ENCODE assay signal across 26 cellular contexts in genomic region chr11:28339488-28339887, GRCh38.
A peak's percentile ranks its signal among the peaks of the same experiment; 100 is the strongest.
DNase-seq lines count a peak whose midpoint lies in the region; ATAC-seq, FAIRE-seq and TF ChIP-seq lines count a peak whose summit lies in the region.
"Had no signal": no experiment of that assay in that cellular context is flagged by ENCODE, and none has a peak within 500 bp of the region (broad histone marks: within the 10 kb centered on the region; RNA-seq: fewer than 3 reads in every experiment).

No MANE protein-coding gene starts in this region.

- no peak for ATAC-seq in A549
- ATAC-seq in K562 = no peak
- ATAC-seq: GM12878 had no signal

- in situ Hi-C loops in KBM-7 (cut with MboI; ENCODE audit: low pct_unique_long_range_greater_than_20kb, low sequenced_read_pairs) = no loop called here
- in situ Hi-C loops in K562 (cut with MboI) = no loop called here

- no peaks in the 10 kb centered on the region for H3K9me1 ChIP-seq in K562 (ENCODE audit: control insufficient read depth, insufficient read depth, low read length)

- H3K27ac ChIP-seq in A549 = no peak overlapping the region
- no peak overlapping the region for H3K27ac ChIP-seq in K562 (ENCODE audit: extremely low read depth, low read depth, low read length)
- H3K27ac ChIP-seq: 22Rv1, BLaER1 had no signal

- H3K4me1 ChIP-seq in A549 (peaks cover 22% of the 10 kb centered on the region), adipocyte (ENCODE audit: control insufficient read depth, insufficient read depth, low read length) (peaks cover 10% of the 10 kb centered on the region), K562 (replicated peaks in 1 of 2; ENCODE audit: control insufficient read depth in 2 of 2, insufficient read depth in 2 of 2, low read length in 2 of 2) (peaks cover 0 to 10% of the 10 kb centered on the region in 2 experiments; a peak in 2 of 5 replicates)
- H3K4me1 ChIP-seq: BE2C, BLaER1 had no signal

- no peak overlapping the region for H2AFZ ChIP-seq in K562 (ENCODE audit: low read depth, low read length)

- H3K4me2 ChIP-seq in A549 (no peak overlapping the region), K562 (ENCODE audit: insufficient read depth, low read length) (no peak overlapping the region)
- H3K4me2 ChIP-seq: BLaER1 had no signal

- H3K9ac ChIP-seq in adipocyte (ENCODE audit: low read length) (no peak overlapping the region), K562 (ENCODE audit: insufficient read depth in 1 of 2, low read depth in 2 of 2, low read length in 2 of 2) (no peak overlapping the region)
- H3K9ac ChIP-seq: BLaER1 had no signal

- POLR2A ChIA-PET in A549 (lab: Yijun Ruan, JAX) (no interaction called here), K562 (lab: Yijun Ruan, JAX) (no interaction called here)

- CTCF ChIA-PET in A549 (lab: Yijun Ruan, JAX) = no interaction called here
- CTCF ChIA-PET in K562 (lab: Yijun Ruan, JAX; ENCODE audit: low intra/inter-chr PET ratio) = no interaction called here

- no peak for FAIRE-seq in A549 (lab: Jason Lieb, UNC)
- no peak for FAIRE-seq in K562 (lab: Jason Lieb, UNC)
- no peak for FAIRE-seq in H54 (lab: Jason Lieb, UNC)
- FAIRE-seq: GM12878, GM12892, GM19239 had no signal

- H4K20me1 ChIP-seq in K562 (replicated peaks; ENCODE audit: control insufficient read depth, insufficient read depth, low read length) = no peaks in the 10 kb centered on the region
- H4K20me1 ChIP-seq: BLaER1 had no signal

- no peaks in the 10 kb centered on the region for H3K79me2 ChIP-seq in K562 (ENCODE audit: control insufficient read depth, insufficient read depth, low read length)

- H3K36me3 ChIP-seq in adipocyte (ENCODE audit: control insufficient read depth, insufficient read depth, low read length, severe bottlenecking) (no peaks in the 10 kb centered on the region), K562 (ENCODE audit: control insufficient read depth, insufficient read depth, low read length) (no peaks in the 10 kb centered on the region)
- H3K36me3 ChIP-seq: BE2C, BLaER1 had no signal

- TF ChIP-seq RAD21 in A549 (conservative IDR thresholded peaks at IDR 0.05 in 1 of 2, IDR thresholded peaks at IDR 0.05 in 1 of 2) (no peak), K562 (CRISPR knock-in tag; conservative IDR thresholded peaks at IDR 0.05 in 1 of 2, IDR thresholded peaks at IDR 0.05 in 1 of 2) (no peak)

- BruUV-seq in K562 (replicated peaks; lab: Mats Ljungman, UMichigan) = no TSS peak

- H3K9me3 ChIP-seq in A549 (peaks cover 36% of the 10 kb centered on the region), adipocyte (ENCODE audit: control insufficient read depth, low read length) (peaks cover 18% of the 10 kb centered on the region), K562 (replicated peaks; ENCODE audit: control insufficient read depth, insufficient read depth, low read depth, low read length) (no peaks in the 10 kb centered on the region; the same call in 1 of the 2 replicates)
- H3K9me3 ChIP-seq: BE2C had no signal

- no peaks in the 10 kb centered on the region for H3K27me3 ChIP-seq in adipocyte (replicated peaks; ENCODE audit: control insufficient read depth, insufficient read depth, low read length)
- H3K27me3 ChIP-seq in K562 (ENCODE audit: control insufficient read depth in 2 of 2, insufficient read depth in 2 of 2, low read length in 2 of 2) = no peaks in the 10 kb centered on the region
- H3K27me3 ChIP-seq: BE2C, BLaER1 had no signal

- intact Hi-C loops in K562 (cut with micrococcal nuclease) = no loop called here

- no peak for TF ChIP-seq POLR2A in A549 (IDR thresholded peaks at IDR 0.05; ENCODE audit: low read length)
- no peak for TF ChIP-seq POLR2A in K562 (conservative IDR thresholded peaks at IDR 0.05)
- no peak for TF ChIP-seq POLR2A in H54 (IDR thresholded peaks at IDR 0.05; ENCODE audit: low read depth, low read length)

- WGBS in A549 (ENCODE audit: missing lambda C conversion rate) = 89% methylated on average over 1 of the region's 1 CpG
- WGBS in K562 (ENCODE audit: insufficient coverage, low coverage, missing lambda C conversion rate) = 25% methylated on average over 1 of the region's 1 CpG

- TF ChIP-seq EP300 in A549 (IDR thresholded peaks at IDR 0.05) = no peak
- TF ChIP-seq EP300 in K562 (IDR thresholded peaks at IDR 0.05; ENCODE audit: low read length) = no peak

- TF ChIP-seq CTCF in A549 (IDR thresholded peaks at IDR 0.05) = no peak
- TF ChIP-seq CTCF in K562 (IDR thresholded peaks at IDR 0.05 in 2 of 3, conservative IDR thresholded peaks at IDR 0.05 in 1 of 3; ENCODE audit: insufficient read depth in 2 of 3, low read depth in 1 of 3, low read length in 3 of 3) = no peak

- DNase-seq in A549 (ENCODE audit: low read depth in 1 of 2, low spot score in 1 of 2) = peak in 1 of 2 experiments; percentile 21
- peak; percentile 3 for DNase-seq in KBM-7
- no peak for DNase-seq in adipocyte (ENCODE audit: low read depth)
- no peak for DNase-seq in K562 (ENCODE audit: extremely low read depth in 1 of 4, low spot score in 3 of 4)
- DNase-seq in GM19240 (ENCODE audit: insufficient read length, low spot score) = no peak
- DNase-seq in activated effector memory CD4-positive, alpha-beta T cell treated with Interleukin-2 at 50 U/mL for 16 hours = no peak
- no peak for DNase-seq in H54 (ENCODE audit: insufficient read length, low spot score)
- DNase-seq: ACHN; BE2C; C1 segment of cervical spinal cord; CD4-positive, alpha-beta memory T cell; CD4-positive, CD25-positive, alpha-beta regulatory T cell; CD8-positive, alpha-beta memory T cell; COR-L47; DMS 273 treated with DMSO at 0.1 percent for 48 hours; DMS153; DMS53; DMS79; DND-41; EL; GDM1 had no signal

- H3K4me3 ChIP-seq in A549 = no peak overlapping the region
- H3K4me3 ChIP-seq in adipocyte (ENCODE audit: low read length) = peak overlapping the region; percentile 46
- no peak overlapping the region for H3K4me3 ChIP-seq in K562
- H3K4me3 ChIP-seq: BLaER1, GM12878 had no signal

TF ChIP-seq in A549, 52 proteins besides CTCF, POLR2A, EP300 and RAD21:
- TF ChIP-seq FOSB (CRISPR knock-in tag; IDR thresholded peaks at IDR 0.05) (no peak), KDM1A (IDR thresholded peaks at IDR 0.05; ENCODE audit: low read depth) (peak; percentile 49; the same call in 1 of the 2 replicates)

TF ChIP-seq in K562, 482 proteins besides CTCF, POLR2A, EP300 and RAD21:
- TF ChIP-seq RUNX1 (IDR thresholded peaks at IDR 0.05; ENCODE audit: low read depth) = no peak
- TF ChIP-seq KDM5B (IDR thresholded peaks at IDR 0.05; ENCODE audit: insufficient replicate concordance, low read depth, low read length) = no peak
- 0 out of 2 replicates have a peak, but pooled peaks have one; percentile 41 for TF ChIP-seq TRIM28 (IDR thresholded peaks at IDR 0.05)
- TF ChIP-seq TAF1 (IDR thresholded peaks at IDR 0.05; ENCODE audit: control insufficient read depth, extremely low read depth, insufficient read depth, low read length, severe bottlenecking) = no peak
- TF ChIP-seq FOXM1 (IDR thresholded peaks at IDR 0.05; ENCODE audit: low read depth) = no peak
- TF ChIP-seq FOXM1 (CRISPR knock-in tag; IDR thresholded peaks at IDR 0.05; ENCODE audit: low read depth) = no peak
- no peak for TF ChIP-seq SAFB2 (IDR thresholded peaks at IDR 0.05; ENCODE audit: borderline replicate concordance, low read depth, low read length, severe bottlenecking)
- no peak for TF ChIP-seq KAT8 (IDR thresholded peaks at IDR 0.05; ENCODE audit: low read depth)
- 0 out of 3 replicates have a peak, but pooled peaks of 1 of the 2 experiments have one; percentile 35 for TF ChIP-seq CBX3 (IDR thresholded peaks at IDR 0.05; ENCODE audit: borderline replicate concordance in 1 of 2, low read length in 2 of 2)

Comparison
In these comparisons a context has a peak if more than half of its experiments do, and no peak if none do; other contexts are left out.
1. Of the 35 proteins assayed by ChIP-seq in both K562 and A549: peak only in K562: none; only in A549: KDM1A; in both: none; in neither: 34.